ENCODE assay signal across 26 cellular contexts in the genomic region with DNA sequence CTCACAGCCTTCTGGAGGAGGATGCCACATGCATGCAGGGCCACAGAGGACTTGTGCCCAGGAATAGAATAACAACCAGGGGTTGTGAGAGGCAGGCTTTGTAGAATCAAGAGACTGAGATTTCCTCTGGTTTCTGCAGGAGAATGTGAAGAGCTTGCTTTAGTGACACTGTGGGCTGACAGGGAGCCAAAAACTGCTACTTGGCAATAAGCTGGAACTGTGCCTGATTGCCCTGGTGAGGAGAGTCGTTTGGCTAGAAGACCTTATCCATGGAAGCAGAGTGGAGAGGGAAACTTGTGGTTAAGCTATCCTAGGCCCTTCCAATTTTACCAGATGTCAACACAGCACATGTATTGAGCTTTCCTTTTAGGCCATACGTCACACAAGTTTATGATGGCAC.
"Had no signal": no experiment of that assay in that cellular context is flagged by ENCODE, and none has a peak within 500 bp of the region (broad histone marks: within the 10 kb centered on the region; RNA-seq: fewer than 3 reads in every experiment).

No MANE protein-coding gene starts in this region.

- H3K9me3 Mint-ChIP-seq: stimulated activated naive B cell treated with anti-CD40 and anti-IgM and Interleukin-4, amounts not matched to agents 10 μg/mL and 1 μg/mL and 100 μg/mL, for 72 hours; stimulated activated naive CD8-positive, alpha-beta T cell treated with anti-CD3 and anti-CD28 coated beads, Interleukin-15, amount 100 ng/mL, for 72 hours had no signal

- H3K27me3 ChIP-seq: colonic mucosa, foreskin keratinocyte, pancreas, spleen, testis, transverse colon had no signal

- H3K9me3 ChIP-seq: colonic mucosa, lower lobe of right lung, pancreas, testis, transverse colon had no signal

- H3K4me1 Mint-ChIP-seq: endodermal cell; immature natural killer cell; nephron; stimulated activated naive B cell treated with anti-CD40 and anti-IgM and Interleukin-4, amounts not matched to agents 10 μg/mL and 1 μg/mL and 100 μg/mL, for 72 hours; stimulated activated naive CD8-positive, alpha-beta T cell treated with anti-CD3 and anti-CD28 coated beads, Interleukin-15, amount 100 ng/mL, for 72 hours had no signal

- H3K27ac Mint-ChIP-seq: endodermal cell; immature natural killer cell; nephron; progenitor cell of endocrine pancreas; stimulated activated naive B cell treated with anti-CD40 and anti-IgM and Interleukin-4, amounts not matched to agents 10 μg/mL and 1 μg/mL and 100 μg/mL, for 72 hours; stimulated activated naive CD8-positive, alpha-beta T cell treated with anti-CD3 and anti-CD28 coated beads, Interleukin-15, amount 100 ng/mL, for 72 hours had no signal

- H3K4me3 ChIP-seq: colonic mucosa, left ventricle myocardium inferior, lower lobe of right lung, pancreas, spleen, testis, transverse colon had no signal

- DNase-seq: colonic mucosa; dermis blood vessel endothelial cell; endodermal cell; erythroblast; foreskin keratinocyte; immature natural killer cell; kidney; left cardiac atrium; left ventricle myocardium inferior; lower lobe of right lung; mesenchymal stem cell; midbrain; occipital lobe; pancreas; retina; spleen; stimulated activated CD4-positive, alpha-beta T cell treated with anti-CD3 and anti-CD28 coated beads, Interleukin-15, amount 100 ng/mL, for 24 hours; stimulated activated CD4-positive, alpha-beta T cell treated with anti-CD3 and anti-CD28 coated beads, Interleukin-1b, Interleukin-23, amount 100 ng/mL, for 48 hours; stimulated activated CD4-positive, alpha-beta T cell treated with anti-CD3 and anti-CD28 coated beads, Interleukin-4, amount 100 ng/mL, for 4 hours; stimulated activated naive B cell treated with anti-CD40 and anti-IgM and Interleukin-4, amounts not matched to agents 10 μg/mL and 1 μg/mL and 100 μg/mL, for 72 hours; stimulated activated naive CD8-positive, alpha-beta T cell treated with anti-CD3 and anti-CD28 coated beads, Interleukin-15, amount 100 ng/mL, for 72 hours; testis; transverse colon had no signal

- H3K36me3 Mint-ChIP-seq: immature natural killer cell; stimulated activated naive B cell treated with anti-CD40 and anti-IgM and Interleukin-4, amounts not matched to agents 10 μg/mL and 1 μg/mL and 100 μg/mL, for 72 hours had no signal

- H3K4me3 Mint-ChIP-seq: endodermal cell; immature natural killer cell; nephron; stimulated activated naive B cell treated with anti-CD40 and anti-IgM and Interleukin-4, amounts not matched to agents 10 μg/mL and 1 μg/mL and 100 μg/mL, for 72 hours; stimulated activated naive CD8-positive, alpha-beta T cell treated with anti-CD3 and anti-CD28 coated beads, Interleukin-15, amount 100 ng/mL, for 72 hours had no signal

- H3K36me3 ChIP-seq: colonic mucosa, left ventricle myocardium inferior, lower lobe of right lung, pancreas, spleen, transverse colon had no signal

- ATAC-seq: foreskin keratinocyte; left cardiac atrium; lower lobe of right lung; pancreas; sciatic nerve; stimulated activated naive B cell treated with anti-CD40 and anti-IgM and Interleukin-4, amounts not matched to agents 10 μg/mL and 1 μg/mL and 100 μg/mL, for 72 hours; stimulated activated naive CD8-positive, alpha-beta T cell treated with anti-CD3 and anti-CD28 coated beads, Interleukin-15, amount 100 ng/mL, for 72 hours had no signal

- H3K27me3 Mint-ChIP-seq: progenitor cell of endocrine pancreas; stimulated activated naive B cell treated with anti-CD40 and anti-IgM and Interleukin-4, amounts not matched to agents 10 μg/mL and 1 μg/mL and 100 μg/mL, for 72 hours; stimulated activated naive CD8-positive, alpha-beta T cell treated with anti-CD3 and anti-CD28 coated beads, Interleukin-15, amount 100 ng/mL, for 72 hours had no signal

- H3K27ac ChIP-seq: colonic mucosa, foreskin keratinocyte, left ventricle myocardium inferior, lower lobe of right lung, pancreas, spleen, testis, transverse colon had no signal
